13 cellular contexts compared by ENCODE assay signal in the genomic region with DNA sequence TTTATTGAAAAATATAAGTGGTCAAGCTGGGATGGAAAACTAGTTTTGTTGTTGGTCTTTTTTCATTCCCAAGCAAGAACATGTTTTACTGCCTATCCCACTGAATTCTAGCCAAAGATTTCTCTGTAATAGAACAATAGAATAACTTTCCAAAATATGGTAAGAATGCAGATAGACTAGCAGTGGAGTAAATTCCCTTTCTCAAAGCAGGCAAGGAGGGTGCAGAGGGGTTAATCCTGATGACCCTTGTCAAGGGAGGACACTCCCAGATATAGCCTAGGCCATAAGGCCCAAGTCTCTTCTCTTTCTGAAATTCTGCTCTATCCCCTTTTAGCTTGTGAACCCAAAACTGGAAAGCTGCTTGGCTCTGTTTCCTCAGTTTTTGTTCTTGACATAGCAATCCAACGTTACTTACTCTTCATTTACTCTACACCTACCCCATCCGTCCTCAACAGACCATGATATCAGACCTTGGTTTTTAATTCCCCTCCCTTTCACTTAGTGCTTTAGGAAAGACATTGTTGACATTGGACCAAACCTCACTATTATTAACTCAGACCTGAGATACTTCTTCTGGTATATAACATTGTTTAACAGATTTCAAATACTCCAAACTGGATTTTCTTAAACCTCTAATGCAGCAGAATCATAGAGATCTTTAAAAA.
A peak's percentile ranks its signal among the peaks of the same experiment; 100 is the strongest.
DNase-seq lines count a peak whose midpoint lies in the region; ATAC-seq and TF ChIP-seq lines count a peak whose summit lies in the region.
"Had no signal": no experiment of that assay in that cellular context is flagged by ENCODE, and none has a peak within 500 bp of the region (broad histone marks: within the 10 kb centered on the region; RNA-seq: fewer than 3 reads in every experiment).

No MANE protein-coding gene starts in this region.

- WGBS in hepatocyte (ENCODE audit: low lambda C conversion rate, missing lambda C conversion rate) = 74% methylated on average over 2 of the region's 2 CpGs
- WGBS in suprapubic skin = 31% methylated on average over 2 of the region's 2 CpGs

- intact Hi-C loops in activated CD8-positive, alpha-beta T cell treated with anti-CD3 and anti-CD28 coated beads for 36 hours (cut with micrococcal nuclease) = loop anchor here (10.0 kb wide), 1 partner anchor 458 kb away; the partner anchor contains the start of gene THBS1

- CTCF ChIA-PET in activated CD8-positive, alpha-beta T cell treated with anti-CD3 and anti-CD28 coated beads for 36 hours (lab: Charles Lee) = interaction anchor here (1.2 kb wide), 1 partner anchor 453 kb away, joined by 3 read pairs; no protein-coding TSS in a partner anchor

- no peaks in the 10 kb centered on the region for H3K36me3 Mint-ChIP-seq in activated CD8-positive, alpha-beta T cell treated with anti-CD3 and anti-CD28 coated beads for 36 hours (ENCODE audit: low read depth)
- H3K36me3 Mint-ChIP-seq: immature natural killer cell had no signal

- no peaks in the 10 kb centered on the region for H3K79me2 ChIP-seq in hepatocyte

- no peak overlapping the region for H3K9ac ChIP-seq in HUES6 (ENCODE audit: low read length)

- H2AFZ ChIP-seq in hepatocyte = no peak overlapping the region

- no peak for ATAC-seq in activated CD8-positive, alpha-beta T cell treated with anti-CD3 and anti-CD28 coated beads for 36 hours
- no peak for ATAC-seq in HG03175 (IDR thresholded peaks at IDR 0.05; ENCODE audit: unreplicated experiment)

- peak; percentile 7 for TF ChIP-seq EP300 in suprapubic skin (IDR thresholded peaks at IDR 0.05)

- H3K27me3 ChIP-seq in HUES6 (ENCODE audit: control insufficient read depth, insufficient read depth, low read length) (no peaks in the 10 kb centered on the region), hepatocyte (no peaks in the 10 kb centered on the region), suprapubic skin (no peaks in the 10 kb centered on the region)

- no peak for TF ChIP-seq CTCF in hepatocyte (IDR thresholded peaks at IDR 0.05; ENCODE audit: poor library complexity)
- TF ChIP-seq CTCF in suprapubic skin (IDR thresholded peaks at IDR 0.05) = no peak
- TF ChIP-seq CTCF in activated CD8-positive, alpha-beta T cell treated with anti-CD3 and anti-CD28 coated beads for 36 hours (IDR thresholded peaks at IDR 0.05) = no peak

- no peak overlapping the region for H3K27ac Mint-ChIP-seq in activated CD8-positive, alpha-beta T cell treated with anti-CD3 and anti-CD28 coated beads for 36 hours
- H3K27ac Mint-ChIP-seq: activated CD4-positive, alpha-beta T cell treated with anti-CD3 and anti-CD28 coated beads, Interleukin-2, amount 10 ng/mL, durations not matched to agents 24 days and 14 days; immature natural killer cell had no signal

- no peak overlapping the region for H3K4me3 Mint-ChIP-seq in activated CD8-positive, alpha-beta T cell treated with anti-CD3 and anti-CD28 coated beads for 36 hours
- H3K4me3 Mint-ChIP-seq: immature natural killer cell had no signal

- H3K4me2 ChIP-seq in hepatocyte = peak overlapping the region; percentile 4

- H3K27me3 Mint-ChIP-seq in activated CD8-positive, alpha-beta T cell treated with anti-CD3 and anti-CD28 coated beads for 36 hours = peaks cover 30% of the 10 kb centered on the region

- H3K9me2 ChIP-seq in hepatocyte (replicated peaks; ENCODE audit: insufficient read depth) = no peaks in the 10 kb centered on the region

- POLR2A ChIA-PET in activated CD8-positive, alpha-beta T cell treated with anti-CD3 and anti-CD28 coated beads for 36 hours (lab: Charles Lee) = no interaction called here

- H3K4me1 ChIP-seq in HUES6 (ENCODE audit: control insufficient read depth, insufficient read depth, low read length) (peaks cover 20% of the 10 kb centered on the region; the same call in 1 of the 2 replicates), hepatocyte (ENCODE audit: insufficient read depth) (peaks cover 28% of the 10 kb centered on the region), suprapubic skin (peaks cover 12% of the 10 kb centered on the region)

- H3K9me3 ChIP-seq in HUES6 (ENCODE audit: control insufficient read depth, insufficient read depth, low read depth, low read length) (no peaks in the 10 kb centered on the region), hepatocyte (ENCODE audit: low read depth) (no peaks in the 10 kb centered on the region), suprapubic skin (no peaks in the 10 kb centered on the region)
- H3K9me3 ChIP-seq: neutrophil had no signal

- no peak overlapping the region for H3K4me3 ChIP-seq in HUES6 (ENCODE audit: low read depth, low read length)
- H3K4me3 ChIP-seq in hepatocyte = no peak overlapping the region
- no peak overlapping the region for H3K4me3 ChIP-seq in suprapubic skin

- TF ChIP-seq POLR2A in suprapubic skin (IDR thresholded peaks at IDR 0.05) = no peak

- H4K20me1 ChIP-seq in hepatocyte (ENCODE audit: insufficient read depth, poor library complexity, severe bottlenecking) = no peaks in the 10 kb centered on the region

- H3K27ac ChIP-seq in HUES6 (ENCODE audit: low read depth, low read length) = peak overlapping the region; percentile 5; the same call in 1 of the 2 replicates
- peak overlapping the region; percentile 71 for H3K27ac ChIP-seq in hepatocyte
- peak overlapping the region; percentile 19 for H3K27ac ChIP-seq in suprapubic skin
- H3K27ac ChIP-seq: neutrophil had no signal

- no peaks in the 10 kb centered on the region for H3K9me3 Mint-ChIP-seq in activated CD8-positive, alpha-beta T cell treated with anti-CD3 and anti-CD28 coated beads for 36 hours
- H3K9me3 Mint-ChIP-seq: immature natural killer cell had no signal

- no peaks in the 10 kb centered on the region for H3K36me3 ChIP-seq in HUES6 (ENCODE audit: control insufficient read depth, insufficient read depth, low read length)
- H3K36me3 ChIP-seq in hepatocyte (replicated peaks; ENCODE audit: insufficient read depth, low read depth) = no peaks in the 10 kb centered on the region
- no peaks in the 10 kb centered on the region for H3K36me3 ChIP-seq in suprapubic skin
- H3K36me3 ChIP-seq: neutrophil had no signal

- peak; percentile 42 for DNase-seq in amniotic epithelial cell (ENCODE audit: low read depth)
- no peak for DNase-seq in hepatocyte (ENCODE audit: low spot score)
- DNase-seq in suprapubic skin (ENCODE audit: low spot score in 2 of 2) = no peak
- DNase-seq in activated CD8-positive, alpha-beta T cell treated with anti-CD3 and anti-CD28 coated beads for 36 hours = no peak
- DNase-seq in NCI-H510A treated with DMSO at 0.1 percent for 48 hours (lab: John Stamatoyannopoulos, UW) = no peak
- DNase-seq: activated CD4-positive, alpha-beta T cell treated with anti-CD3 and anti-CD28 coated beads, Interleukin-2, amount 10 ng/mL, durations not matched to agents 24 days and 14 days; activated naive CD4-positive, alpha-beta T cell; DMS79 treated with DMSO at 0.1 percent for 48 hours; immature natural killer cell; stimulated activated CD4-positive, alpha-beta T cell treated with anti-CD3 and anti-CD28 coated beads, Interleukin-4, amount 100 ng/mL, for 1 hour had no signal

- peaks cover 16% of the 10 kb centered on the region for H3K4me1 Mint-ChIP-seq in activated CD8-positive, alpha-beta T cell treated with anti-CD3 and anti-CD28 coated beads for 36 hours (ENCODE audit: low read depth)
- H3K4me1 Mint-ChIP-seq: immature natural killer cell had no signal

Comparison
In these comparisons a context has a peak if more than half of its experiments do, and no peak if none do; other contexts are left out.
1. H3K27ac ChIP-seq: peak in every context shown above with its lines; median percentile 71 in hepatocyte; 19 in suprapubic skin; 5 in HUES6.